14 cellular contexts compared by ENCODE assay signal in the genomic region with DNA sequence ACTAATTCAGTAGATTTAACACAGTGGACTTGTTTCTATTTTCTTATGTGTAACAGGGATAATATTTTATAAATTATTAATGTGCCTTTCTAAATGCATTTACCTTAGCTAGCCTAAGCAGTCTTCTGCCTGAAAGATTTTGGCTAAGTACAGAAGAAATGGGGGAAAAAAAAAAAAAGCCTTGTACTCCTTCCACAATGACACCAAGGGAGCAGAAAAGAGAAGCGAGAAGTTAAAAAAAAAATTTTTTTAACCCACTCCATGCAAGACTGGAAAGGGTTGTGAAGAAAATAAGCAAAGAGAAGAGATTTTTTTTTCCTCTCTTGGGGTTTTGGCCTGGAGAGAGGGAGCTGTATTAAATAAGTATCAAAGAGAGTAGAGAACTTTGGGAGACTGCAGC. TPM values are rescaled to one million over a fixed set of nuclear protein-coding genes. Genes with fewer than 3 reads are reported as not detected.
A peak's percentile ranks its signal among the peaks of the same experiment; 100 is the strongest.
DNase-seq lines count a peak whose midpoint lies in the region; ATAC-seq and TF ChIP-seq lines count a peak whose summit lies in the region.
"Had no signal": no experiment of that assay in that cellular context is flagged by ENCODE, and none has a peak within 500 bp of the region (broad histone marks: within the 10 kb centered on the region; RNA-seq: fewer than 3 reads in every experiment).

No MANE protein-coding gene starts in this region.

- H3K4me1 ChIP-seq in naive thymus-derived CD4-positive, alpha-beta T cell (ENCODE audit: control insufficient read depth in 2 of 2, insufficient read depth in 2 of 2, low read length in 2 of 2) = peaks cover 64 to 75% of the 10 kb centered on the region in 2 donors

- no peak for DNase-seq in T-helper 2 cell treated with Interferon-gamma antibody and Interleukin-4, amounts not matched to agents 5 μg/mL and 100 μg/mL, for 36 hours (ENCODE audit: low spot score)
- no peak for DNase-seq in T-helper 2 cell
- DNase-seq in naive thymus-derived CD4-positive, alpha-beta T cell = no peak
- DNase-seq in foreskin melanocyte = no peak
- DNase-seq in RWPE1 (ENCODE audit: low spot score) = no peak
- no peak for DNase-seq in CD14-positive monocyte (ENCODE audit: low spot score)
- DNase-seq: 8988T; activated CD4-positive, CD25-positive, alpha-beta regulatory T cell treated with anti-CD3 and anti-CD28 coated beads, Interleukin-2, amount 50 U/mL, for 72 hours; NCI-H2081 had no signal

- TF ChIP-seq CTCF in RWPE1 (conservative IDR thresholded peaks at IDR 0.05; ENCODE audit: low read depth) (no peak), CD14-positive monocyte (IDR thresholded peaks at IDR 0.05) (no peak)

- peak overlapping the region; percentile 95 for H3K27ac Mint-ChIP-seq in T-helper 2 cell treated with Interferon-gamma antibody and Interleukin-4, amounts not matched to agents 5 μg/mL and 100 μg/mL, for 36 hours
- H3K27ac Mint-ChIP-seq in IgD-negative memory B cell (peak overlapping the region; percentile 91 to 98 (median 96)), CD14-positive monocyte (no peak overlapping the region)
- H3K27ac Mint-ChIP-seq in naive thymus-derived CD4-positive, alpha-beta T cell = peak overlapping the region; percentile 90 to 99 (median 97)

- H3K36me3 ChIP-seq in naive thymus-derived CD4-positive, alpha-beta T cell (ENCODE audit: control insufficient read depth in 2 of 3, insufficient read depth in 3 of 3, low read length in 3 of 3) = no peaks in the 10 kb centered on the region
- H3K36me3 ChIP-seq: suprapubic skin had no signal

- H3K27me3 Mint-ChIP-seq in T-helper 2 cell treated with Interferon-gamma antibody and Interleukin-4, amounts not matched to agents 5 μg/mL and 100 μg/mL, for 36 hours (ENCODE audit: low read depth) = no peaks in the 10 kb centered on the region
- H3K27me3 Mint-ChIP-seq in IgD-negative memory B cell (no peaks in the 10 kb centered on the region), CD14-positive monocyte (ENCODE audit: low read depth in 3 of 3) (peaks cover 0 to 4% (median 0%) of the 10 kb centered on the region in 3 donors)
- no peaks in the 10 kb centered on the region for H3K27me3 Mint-ChIP-seq in naive thymus-derived CD4-positive, alpha-beta T cell

- H3K9me3 ChIP-seq in naive thymus-derived CD4-positive, alpha-beta T cell (ENCODE audit: control insufficient read depth in 2 of 3, low read length in 3 of 3) = no peaks in the 10 kb centered on the region
- H3K9me3 ChIP-seq: suprapubic skin had no signal

- CTCF ChIA-PET in naive thymus-derived CD4-positive, alpha-beta T cell (lab: Charles Lee) = interaction anchor here (0.7 to 3.2 kb wide), 6 partner anchors 19 to 53 kb away, joined by 3 to 23 read pairs (median 5); a partner anchor contains a TSS
- CTCF ChIA-PET in RWPE1 (lab: Yijun Ruan, JAX) = no interaction called here

- peak; percentile 8 for ATAC-seq in GM21529 (IDR thresholded peaks at IDR 0.05; ENCODE audit: unreplicated experiment)
- ATAC-seq in naive thymus-derived CD4-positive, alpha-beta T cell = peak; percentile 14

- peak overlapping the region; percentile 62 for H3K27ac ChIP-seq in naive thymus-derived CD4-positive, alpha-beta T cell (ENCODE audit: low read depth, low read length)
- H3K27ac ChIP-seq in RWPE1 = no peak overlapping the region
- H3K27ac ChIP-seq: epithelial cell of prostate had no signal

- H3K4me3 Mint-ChIP-seq in T-helper 2 cell treated with Interferon-gamma antibody and Interleukin-4, amounts not matched to agents 5 μg/mL and 100 μg/mL, for 36 hours = peak overlapping the region; percentile 60
- H3K4me3 Mint-ChIP-seq in IgD-negative memory B cell (peak overlapping the region; percentile 73 to 90 (median 82)), CD14-positive monocyte (no peak overlapping the region)
- peak overlapping the region; percentile 46 to 84 (median 74) for H3K4me3 Mint-ChIP-seq in naive thymus-derived CD4-positive, alpha-beta T cell
- H3K4me3 Mint-ChIP-seq: neural crest cell had no signal

- intact Hi-C loops in naive thymus-derived CD4-positive, alpha-beta T cell (cut with micrococcal nuclease) = loop anchor here (1.0 to 10.0 kb wide), 4 partner anchors 9 to 880 kb away; a partner anchor contains a TSS
- intact Hi-C loops in CD14-positive monocyte (cut with micrococcal nuclease) = no loop called here

- H3K9me3 Mint-ChIP-seq in T-helper 2 cell treated with Interferon-gamma antibody and Interleukin-4, amounts not matched to agents 5 μg/mL and 100 μg/mL, for 36 hours = no peaks in the 10 kb centered on the region
- H3K9me3 Mint-ChIP-seq in IgD-negative memory B cell (no peaks in the 10 kb centered on the region), CD14-positive monocyte (peaks cover 0 to 4% (median 1%) of the 10 kb centered on the region in 7 donors)
- H3K9me3 Mint-ChIP-seq in naive thymus-derived CD4-positive, alpha-beta T cell = peaks cover 0 to 8% (median 0%) of the 10 kb centered on the region in 11 donors
- H3K9me3 Mint-ChIP-seq: neural crest cell had no signal

- H3K36me3 Mint-ChIP-seq in T-helper 2 cell treated with Interferon-gamma antibody and Interleukin-4, amounts not matched to agents 5 μg/mL and 100 μg/mL, for 36 hours (ENCODE audit: low read depth) = peaks cover 8% of the 10 kb centered on the region
- H3K36me3 Mint-ChIP-seq in IgD-negative memory B cell (no peaks in the 10 kb centered on the region), CD14-positive monocyte (no peaks in the 10 kb centered on the region)
- H3K36me3 Mint-ChIP-seq in naive thymus-derived CD4-positive, alpha-beta T cell = peaks cover 0 to 16% (median 4%) of the 10 kb centered on the region in 5 donors

- H3K4me3 ChIP-seq in naive thymus-derived CD4-positive, alpha-beta T cell (ENCODE audit: low read length) = peak overlapping the region; percentile 30
- H3K4me3 ChIP-seq: suprapubic skin had no signal

- POLR2A ChIA-PET in naive thymus-derived CD4-positive, alpha-beta T cell (lab: Charles Lee) = interaction anchor here (1.3 to 4.9 kb wide), 10 partner anchors 9 to 35 kb away, joined by 4 to 60 read pairs (median 18); no protein-coding TSS in a partner anchor
- POLR2A ChIA-PET in RWPE1 (lab: Yijun Ruan, JAX; ENCODE audit: low non-redundant PET) = no interaction called here

- peaks cover 53% of the 10 kb centered on the region for H3K4me1 Mint-ChIP-seq in T-helper 2 cell treated with Interferon-gamma antibody and Interleukin-4, amounts not matched to agents 5 μg/mL and 100 μg/mL, for 36 hours (ENCODE audit: low read depth)
- peaks cover 17 to 20% (median 19%) of the 10 kb centered on the region in 3 donors for H3K4me1 Mint-ChIP-seq in IgD-negative memory B cell
- peaks cover 24 to 95% (median 83%) of the 10 kb centered on the region in 7 donors for H3K4me1 Mint-ChIP-seq in naive thymus-derived CD4-positive, alpha-beta T cell
- H3K4me1 Mint-ChIP-seq in CD14-positive monocyte = no peaks in the 10 kb centered on the region

- H3K27me3 ChIP-seq in naive thymus-derived CD4-positive, alpha-beta T cell (ENCODE audit: control insufficient read depth in 2 of 2, insufficient read depth in 2 of 2, low read length in 2 of 2) = no peaks in the 10 kb centered on the region
- H3K27me3 ChIP-seq: suprapubic skin had no signal

RNA-seq across cellular contexts. Expression of a gene that starts 28.7 kb away (rescaled TPM):
- 5.2 TPM for polyA plus RNA-seq in IgD-negative memory B cell
- total RNA-seq in naive thymus-derived CD4-positive, alpha-beta T cell = 100 to 1,000 TPM in 4 of 5 experiments, 10 to 100 TPM in 1; 60.9 to 414 (median 228) TPM
- polyA plus RNA-seq in naive thymus-derived CD4-positive, alpha-beta T cell = 100 to 1,000 TPM; 152 to 252 TPM
- under 1 TPM; 0.39 to 0.98 TPM for polyA plus RNA-seq in CD14-positive monocyte

Comparison
In these comparisons a context has a peak if more than half of its experiments do, and no peak if none do; other contexts are left out.
1. H3K27ac Mint-ChIP-seq: peak in T-helper 2 cell treated with Interferon-gamma antibody and Interleukin-4, amounts not matched to agents 5 μg/mL and 100 μg/mL, for 36 hours (single experiment), IgD-negative memory B cell (3 of 3) and naive thymus-derived CD4-positive, alpha-beta T cell (9 of 9); none in CD14-positive monocyte (0 of 7).
2. H3K4me3 Mint-ChIP-seq: peak in T-helper 2 cell treated with Interferon-gamma antibody and Interleukin-4, amounts not matched to agents 5 μg/mL and 100 μg/mL, for 36 hours (single experiment), IgD-negative memory B cell (4 of 4) and naive thymus-derived CD4-positive, alpha-beta T cell (10 of 10); none in CD14-positive monocyte (0 of 2).
3. RNA of a gene that starts 28.7 kb away (polyA plus RNA-seq): 152 to 252 TPM in naive thymus-derived CD4-positive, alpha-beta T cell; 5.2 TPM in IgD-negative memory B cell (single experiment) and 0.39 to 0.98 TPM in CD14-positive monocyte; every median in the first group is over 10 times any median in the second.
4. intact Hi-C loops: an anchor here in naive thymus-derived CD4-positive, alpha-beta T cell (1.0 to 10.0 kb wide); none called in CD14-positive monocyte.